Comparison of ENCODE assay signal across 9 cellular contexts in genomic region chr10:3226960-3227724, GRCh38. TPM values are rescaled to one million over a fixed set of nuclear protein-coding genes. Genes with fewer than 3 reads are reported as not detected.
DNase-seq lines count a peak whose midpoint lies in the region; TF ChIP-seq lines count a peak whose summit lies in the region.
"Had no signal": no experiment of that assay in that cellular context is flagged by ENCODE, and none has a peak within 500 bp of the region (broad histone marks: within the 10 kb centered on the region; RNA-seq: fewer than 3 reads in every experiment).

No MANE protein-coding gene starts in this region.

- H3K36me3 ChIP-seq in ascending aorta (no peaks in the 10 kb centered on the region), kidney epithelial cell (ENCODE audit: control insufficient read depth, insufficient read depth, low read length) (no peaks in the 10 kb centered on the region)

- POLR2A ChIA-PET in HEK293T (lab: Yijun Ruan, JAX) = interaction anchor here (0.9 kb wide), 1 partner anchor 29 kb away, joined by 4 read pairs; no protein-coding TSS in a partner anchor

- CTCF ChIA-PET in HEK293T (lab: Yijun Ruan, JAX) = no interaction called here

- no peak for TF ChIP-seq CTCF in AG09309 (IDR thresholded peaks at IDR 0.05; ENCODE audit: control insufficient read depth, insufficient read depth, low read depth, low read length, missing control alignments)
- no peak for TF ChIP-seq CTCF in ascending aorta (IDR thresholded peaks at IDR 0.05)
- no peak for TF ChIP-seq CTCF in kidney epithelial cell (IDR thresholded peaks at IDR 0.05; ENCODE audit: insufficient read depth, low read length, poor library complexity, severe bottlenecking)

- H3K27ac Mint-ChIP-seq in T-helper 2 cell treated with Interferon-gamma antibody and Interleukin-4, amounts not matched to agents 5 μg/mL and 100 μg/mL, for 36 hours = no peak overlapping the region

- H3K27me3 Mint-ChIP-seq in T-helper 2 cell treated with Interferon-gamma antibody and Interleukin-4, amounts not matched to agents 5 μg/mL and 100 μg/mL, for 36 hours (ENCODE audit: low read depth) = peaks cover 21% of the 10 kb centered on the region

- H3K27me3 ChIP-seq in ascending aorta = no peaks in the 10 kb centered on the region
- H3K27me3 ChIP-seq in kidney epithelial cell (ENCODE audit: control insufficient read depth, insufficient read depth, low read length) = no peaks in the 10 kb centered on the region

- no peak overlapping the region for H3K4me3 Mint-ChIP-seq in T-helper 2 cell treated with Interferon-gamma antibody and Interleukin-4, amounts not matched to agents 5 μg/mL and 100 μg/mL, for 36 hours

- H3K27ac ChIP-seq in ascending aorta = peak overlapping the region; percentile 44 to 60

- peaks cover 12% of the 10 kb centered on the region for H3K4me1 Mint-ChIP-seq in T-helper 2 cell treated with Interferon-gamma antibody and Interleukin-4, amounts not matched to agents 5 μg/mL and 100 μg/mL, for 36 hours (ENCODE audit: low read depth)

- DNase-seq in AG09309 (ENCODE audit: low read depth) (peak; percentile 61), HEK293T (ENCODE audit: extremely low spot score) (no peak), ascending aorta (ENCODE audit: low spot score in 2 of 2) (no peak), kidney epithelial cell (ENCODE audit: low read depth) (peak; percentile 90), globus pallidus (ENCODE audit: low spot score) (no peak), D341Med (ENCODE audit: low spot score) (no peak)
- DNase-seq in T-helper 2 cell treated with Interferon-gamma antibody and Interleukin-4, amounts not matched to agents 5 μg/mL and 100 μg/mL, for 36 hours (ENCODE audit: low spot score) = no peak
- no peak for DNase-seq in activated CD4-positive, CD25-positive, alpha-beta regulatory T cell treated with anti-CD3 and anti-CD28 coated beads, Interleukin-2, amount 50 U/mL, for 72 hours

- H3K36me3 Mint-ChIP-seq in T-helper 2 cell treated with Interferon-gamma antibody and Interleukin-4, amounts not matched to agents 5 μg/mL and 100 μg/mL, for 36 hours (ENCODE audit: low read depth) = no peaks in the 10 kb centered on the region

- H3K4me3 ChIP-seq in AG09309 (ENCODE audit: control insufficient read depth, low read depth, low read length) (no peak overlapping the region), ascending aorta (peak overlapping the region in 1 of 2 donors; percentile 7), kidney epithelial cell (ENCODE audit: low read depth, low read length) (no peak overlapping the region)
- H3K4me3 ChIP-seq: K562 had no signal

- intact Hi-C loops in ascending aorta (cut with DNase I) = loop anchor here (2.0 to 5.0 kb wide), 2 partner anchors 30 to 1015 kb away; no protein-coding TSS in a partner anchor

- no peaks in the 10 kb centered on the region for H3K9me3 Mint-ChIP-seq in T-helper 2 cell treated with Interferon-gamma antibody and Interleukin-4, amounts not matched to agents 5 μg/mL and 100 μg/mL, for 36 hours

- H3K4me1 ChIP-seq in ascending aorta = peaks cover 0 to 21% of the 10 kb centered on the region in 2 donors

- H3K9me3 ChIP-seq in ascending aorta = no peaks in the 10 kb centered on the region

TF ChIP-seq in HEK293T, 16 proteins besides CTCF, POLR2A, EP300 and RAD21:
- TF ChIP-seq CTBP1 (IDR thresholded peaks at IDR 0.05; ENCODE audit: borderline replicate concordance) = no peak
- TF ChIP-seq, protein P1, sequence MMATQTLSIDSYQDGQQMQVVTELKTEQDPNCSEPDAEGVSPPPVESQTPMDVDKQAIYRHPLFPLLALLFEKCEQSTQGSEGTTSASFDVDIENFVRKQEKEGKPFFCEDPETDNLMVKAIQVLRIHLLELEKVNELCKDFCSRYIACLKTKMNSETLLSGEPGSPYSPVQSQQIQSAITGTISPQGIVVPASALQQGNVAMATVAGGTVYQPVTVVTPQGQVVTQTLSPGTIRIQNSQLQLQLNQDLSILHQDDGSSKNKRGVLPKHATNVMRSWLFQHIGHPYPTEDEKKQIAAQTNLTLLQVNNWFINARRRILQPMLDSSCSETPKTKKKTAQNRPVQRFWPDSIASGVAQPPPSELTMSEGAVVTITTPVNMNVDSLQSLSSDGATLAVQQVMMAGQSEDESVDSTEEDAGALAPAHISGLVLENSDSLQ (IDR thresholded peaks at IDR 0.05) = peak; percentile 37

RNA-seq across cellular contexts. Expression of gene PITRM1, which starts 54.6 kb away (rescaled TPM):
- 110 TPM for total RNA-seq in ascending aorta
- 74.1 and 76.9 TPM in 2 replicates for total RNA-seq in kidney epithelial cell

Comparison
In these comparisons a context has a peak if more than half of its experiments do, and no peak if none do; other contexts are left out.
1. DNase-seq: peak in AG09309 (single experiment) and kidney epithelial cell (single experiment); none in HEK293T (single experiment), ascending aorta (0 of 2), T-helper 2 cell treated with Interferon-gamma antibody and Interleukin-4, amounts not matched to agents 5 μg/mL and 100 μg/mL, for 36 hours (single experiment), globus pallidus (single experiment), activated CD4-positive, CD25-positive, alpha-beta regulatory T cell treated with anti-CD3 and anti-CD28 coated beads, Interleukin-2, amount 50 U/mL, for 72 hours (single experiment) and D341Med (single experiment).